Comparison of ENCODE assay signal across 24 cellular contexts in genomic region chr2:88117976-88118375, GRCh38. TPM values are rescaled to one million over a fixed set of nuclear protein-coding genes. Genes with fewer than 3 reads are reported as not detected.
"Had no signal": no experiment of that assay in that cellular context is flagged by ENCODE, and none has a peak within 500 bp of the region (broad histone marks: within the 10 kb centered on the region; RNA-seq: fewer than 3 reads in every experiment).

No MANE protein-coding gene starts in this region.

- H3K27ac Mint-ChIP-seq: IgD-negative memory B cell had no signal

- H3K4me1 Mint-ChIP-seq: IgD-negative memory B cell had no signal

- H3K4me1 ChIP-seq: SJSA1 had no signal

- H3K27ac ChIP-seq: HL-60, KMS-11, SJSA1, SK-N-MC had no signal

- H3K9me3 Mint-ChIP-seq: IgD-negative memory B cell had no signal

- H3K36me3 Mint-ChIP-seq: IgD-negative memory B cell had no signal

- ATAC-seq: K562, Panc1 had no signal

- DNase-seq: Kasumi-1, MM.1S, NCI-H1092 treated with DMSO at 0.1 percent for 48 hours, NCI-H1436, NCI-H187, NCI-H2029, NCI-H2081 treated with DMSO at 0.1 percent for 48 hours, NCI-H2171, NCI-H226, NCI-H446, NCI-H510A, NCI-H524 treated with DMSO at 0.1 percent for 48 hours, NCI-H69, NCI-H774, Right ventricle myocardium superior, SIG-M5 had no signal

- H3K4me3 ChIP-seq: K562, SJSA1, SK-N-MC had no signal

- H3K4me3 Mint-ChIP-seq: IgD-negative memory B cell had no signal

RNA-seq across cellular contexts. Expression of gene FABP1, which starts 9.9 kb away (rescaled TPM):
- total RNA-seq: M059J, Right ventricle myocardium superior, SJSA1 had no signal
- polyA plus RNA-seq: IgD-negative memory B cell, K562 had no signal

RNA-seq across cellular contexts. Expression of gene SMYD1, which starts 50.4 kb away (rescaled TPM):
- total RNA-seq: K562, M059J, SJSA1 had no signal
- polyA plus RNA-seq: IgD-negative memory B cell, K562 had no signal

RNA-seq across cellular contexts. Expression of gene THNSL2, which starts 52.2 kb away (rescaled TPM):
- total RNA-seq: K562, M059J had no signal
- polyA plus RNA-seq: K562 had no signal
